In the genomic region with DNA sequence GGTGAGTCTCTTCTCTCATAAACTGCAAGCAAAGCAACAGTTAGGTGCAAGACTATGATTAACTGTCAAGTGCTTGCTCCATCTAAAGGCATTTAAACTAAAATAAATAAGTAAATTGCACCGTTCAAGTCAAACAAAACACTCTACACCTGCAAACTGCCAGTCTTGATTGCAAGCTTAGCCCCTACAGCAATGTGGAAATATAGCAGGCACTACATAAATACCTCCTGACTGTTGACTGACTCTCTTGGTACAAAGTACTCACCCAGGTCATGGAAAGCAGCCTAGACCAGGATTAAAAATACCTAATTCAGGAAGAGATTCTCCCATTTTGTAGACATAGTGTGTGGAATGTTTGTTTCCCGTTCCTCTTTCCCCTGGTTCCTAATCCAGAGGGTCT, we compare ENCODE assay signal across 19 cellular contexts.
"Had no signal": no experiment of that assay in that cellular context is flagged by ENCODE, and none has a peak within 500 bp of the region (broad histone marks: within the 10 kb centered on the region; RNA-seq: fewer than 3 reads in every experiment).

No MANE protein-coding gene starts in this region.

- H3K4me1 ChIP-seq: prostate gland, right atrium auricular region, suprapubic skin had no signal

- ATAC-seq: activated CD8-positive, alpha-beta T cell treated with anti-CD3 and anti-CD28 coated beads, Interleukin-2, amount 10 ng/mL, durations not matched to agents 7 days and 5 days; body of pancreas had no signal

- H3K9me3 ChIP-seq: body of pancreas, prostate gland, right atrium auricular region, suprapubic skin had no signal

- H3K36me3 ChIP-seq: prostate gland, right atrium auricular region, suprapubic skin had no signal

- DNase-seq: activated CD4-positive, alpha-beta T cell treated with anti-CD3 and anti-CD28 coated beads, Interleukin-2, amount 10 ng/mL, durations not matched to agents 24 days and 14 days; activated CD4-positive, CD25-positive, alpha-beta regulatory T cell; activated CD8-positive, alpha-beta T cell treated with anti-CD3 and anti-CD28 coated beads, Interleukin-2, amount 10 ng/mL, durations not matched to agents 7 days and 5 days; activated naive CD4-positive, alpha-beta T cell treated with anti-CD3 and anti-CD28 coated beads for 36 hours; activated T-cell treated with anti-CD3 and anti-CD28 coated beads, Interleukin-2, amount 50 U/mL, for 24 hours; body of pancreas; dorsolateral prefrontal cortex; mesenchymal stem cell; stimulated activated CD4-positive, alpha-beta T cell treated with anti-CD3 and anti-CD28 coated beads, Interleukin-15, amount 100 ng/mL, for 24 hours; stimulated activated CD4-positive, alpha-beta T cell treated with anti-CD3 and anti-CD28 coated beads, Interleukin-2, amount 100 ng/mL, for 48 hours; T-helper 1 cell; T1000 had no signal

- H3K27ac Mint-ChIP-seq: activated CD4-positive, alpha-beta T cell treated with anti-CD3 and anti-CD28 coated beads, Interleukin-2, amount 10 ng/mL, durations not matched to agents 24 days and 14 days; activated CD8-positive, alpha-beta T cell treated with anti-CD3 and anti-CD28 coated beads, Interleukin-2, amount 10 ng/mL, durations not matched to agents 7 days and 5 days; activated naive CD4-positive, alpha-beta T cell treated with anti-CD3 and anti-CD28 coated beads for 36 hours; activated T-cell treated with anti-CD3 and anti-CD28 coated beads, Interleukin-2, amount 50 U/mL, for 24 hours; activated T-helper 2 cell treated with anti-CD3 and anti-CD28 coated beads, Interferon-gamma antibody, Interleukin-2, Interleukin-4, amounts not matched to agents 10 μg/mL and 5 μg/mL and 100 μg/mL, durations not matched to agents 14 hours and 24 hours and 36 hours; stimulated activated naive CD8-positive, alpha-beta T cell treated with anti-CD3 and anti-CD28 coated beads, Interleukin-15, Interleukin-2, amounts not matched to agents 100 ng/mL and 50 ng/mL, for 24 hours had no signal

- H3K27me3 ChIP-seq: body of pancreas, right atrium auricular region, suprapubic skin had no signal

- H3K9me3 Mint-ChIP-seq: activated CD4-positive, alpha-beta T cell treated with anti-CD3 and anti-CD28 coated beads, Interleukin-2, amount 10 ng/mL, durations not matched to agents 24 days and 14 days; activated T-cell treated with anti-CD3 and anti-CD28 coated beads, Interleukin-2, amount 50 U/mL, for 24 hours; activated T-helper 2 cell treated with anti-CD3 and anti-CD28 coated beads, Interferon-gamma antibody, Interleukin-2, Interleukin-4, amounts not matched to agents 10 μg/mL and 5 μg/mL and 100 μg/mL, durations not matched to agents 14 hours and 24 hours and 36 hours; type B pancreatic cell had no signal

- H3K27ac ChIP-seq: body of pancreas, dorsolateral prefrontal cortex, prostate gland, right atrium auricular region, skin epidermis, suprapubic skin had no signal

- H3K4me1 Mint-ChIP-seq: activated CD4-positive, alpha-beta T cell treated with anti-CD3 and anti-CD28 coated beads, Interleukin-2, amount 10 ng/mL, durations not matched to agents 24 days and 14 days had no signal

- H3K4me3 ChIP-seq: body of pancreas, dorsolateral prefrontal cortex, prostate gland, right atrium auricular region, skin epidermis, suprapubic skin had no signal

- H3K4me3 Mint-ChIP-seq: activated CD4-positive, alpha-beta T cell treated with anti-CD3 and anti-CD28 coated beads, Interleukin-2, amount 10 ng/mL, durations not matched to agents 24 days and 14 days; activated CD8-positive, alpha-beta T cell treated with anti-CD3 and anti-CD28 coated beads, Interleukin-2, amount 10 ng/mL, durations not matched to agents 7 days and 5 days; activated naive CD4-positive, alpha-beta T cell treated with anti-CD3 and anti-CD28 coated beads for 36 hours; activated T-cell treated with anti-CD3 and anti-CD28 coated beads, Interleukin-2, amount 50 U/mL, for 24 hours; stimulated activated naive CD8-positive, alpha-beta T cell treated with anti-CD3 and anti-CD28 coated beads, Interleukin-15, Interleukin-2, amounts not matched to agents 100 ng/mL and 50 ng/mL, for 24 hours; type B pancreatic cell had no signal
